Comparison of ENCODE assay signal across 8 cellular contexts in the genomic region with DNA sequence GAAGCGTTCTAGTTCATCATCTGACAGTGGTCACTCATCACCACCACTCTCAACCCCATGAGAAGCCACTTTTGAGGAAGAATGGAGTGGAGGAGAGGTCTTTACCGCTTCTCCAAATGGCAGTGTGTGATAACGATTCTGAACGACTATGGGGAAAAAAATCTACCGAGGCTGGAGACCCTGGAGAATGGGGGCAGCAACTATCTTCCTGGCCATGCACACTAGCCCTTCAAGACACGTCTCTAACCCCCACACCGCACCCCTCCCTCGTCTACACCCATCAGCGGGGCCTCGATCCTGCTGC.
DNase-seq lines count a peak whose midpoint lies in the region; ATAC-seq lines count a peak whose summit lies in the region.

No MANE protein-coding gene starts in this region.

- H3K9ac ChIP-seq in stomach smooth muscle (ENCODE audit: low read length in 2 of 2), result peak overlapping the region; percentile 72 to 80

- peak overlapping the region; percentile 82 for H3K27ac ChIP-seq in angular gyrus (ENCODE audit: low read depth, low read length)
- H3K27ac ChIP-seq in stomach smooth muscle (ENCODE audit: low read length), result peak overlapping the region; percentile 74

- no peaks in the 10 kb centered on the region for H3K27me3 ChIP-seq in stomach smooth muscle (ENCODE audit: control insufficient read depth in 1 of 2, insufficient read depth in 2 of 2, low read length in 2 of 2)

- ATAC-seq in HG03066 (IDR thresholded peaks at IDR 0.05; ENCODE audit: low read depth, unreplicated experiment), result peak; percentile 29
- no peak for ATAC-seq in GM19395 (IDR thresholded peaks at IDR 0.05; ENCODE audit: unreplicated experiment)

- peaks cover 11 to 12% of the 10 kb centered on the region in 2 donors for H3K36me3 ChIP-seq in stomach smooth muscle (ENCODE audit: control insufficient read depth in 2 of 2, insufficient read depth in 2 of 2, low read length in 2 of 2)

- peak overlapping the region; percentile 82 to 93 for H3K4me3 ChIP-seq in stomach smooth muscle (ENCODE audit: low read length in 2 of 2)

- no peaks in the 10 kb centered on the region for H3K9me3 ChIP-seq in stomach smooth muscle (ENCODE audit: control insufficient read depth in 2 of 2, low read length in 2 of 2)

- DNase-seq in GM03348 (ENCODE audit: low spot score) (peak; percentile 77), iPS-NIHi7 (ENCODE audit: extremely low spot score) (peak; percentile 76), NCI-H2107 (lab: John Stamatoyannopoulos, UW) (no peak)
- DNase-seq in stimulated activated CD4-positive, alpha-beta T cell treated with anti-CD3 and anti-CD28 coated beads, Interleukin-4, amount 100 ng/mL, for 1 hour, result no peak

- H3K4me1 ChIP-seq in stomach smooth muscle (ENCODE audit: control insufficient read depth, insufficient read depth, low read length), result peaks cover 4% of the 10 kb centered on the region

Comparison
In these comparisons a context has a peak if more than half of its experiments do, and no peak if none do; other contexts are left out.
1. DNase-seq: peak in GM03348 (single experiment) and iPS-NIHi7 (single experiment); none in stimulated activated CD4-positive, alpha-beta T cell treated with anti-CD3 and anti-CD28 coated beads, Interleukin-4, amount 100 ng/mL, for 1 hour (single experiment) and NCI-H2107 (single experiment).